ENCODE assay signal across 11 cellular contexts in genomic region chr4:109912706-109913621, GRCh38. TPM values are rescaled to one million over a fixed set of nuclear protein-coding genes. Genes with fewer than 3 reads are reported as not detected.
DNase-seq lines count a peak whose midpoint lies in the region; ATAC-seq and TF ChIP-seq lines count a peak whose summit lies in the region.
"Had no signal": no experiment of that assay in that cellular context is flagged by ENCODE, and none has a peak within 500 bp of the region (broad histone marks: within the 10 kb centered on the region; RNA-seq: fewer than 3 reads in every experiment).

Gene EGF (plus strand): TSS chr4:109912883. CDS start chr4:109913336, 453 bp downstream.

- no peaks in the 10 kb centered on the region for H3K36me3 Mint-ChIP-seq in natural killer cell
- no peaks in the 10 kb centered on the region for H3K36me3 Mint-ChIP-seq in activated T-helper 1 cell treated with anti-CD3 and anti-CD28 coated beads, Interleukin-12 subunit alpha, Interleukin-12 subunit beta, Interleukin-2, Interleukin-4 antibody, amounts not matched to agents 30 ng/mL and 10 ng/mL and 1 ng/mL, durations not matched to agents 14 hours and 24 hours and 36 hours (ENCODE audit: low read depth)
- no peaks in the 10 kb centered on the region for H3K36me3 Mint-ChIP-seq in stimulated activated memory B cell treated with anti-CD40 and anti-IgM and Interleukin-4, amounts not matched to agents 10 μg/mL and 1 μg/mL and 100 μg/mL, for 72 hours

- DNase-seq in H4 (ENCODE audit: low spot score), result peak; percentile 70
- DNase-seq in SK-N-SH, result no peak
- DNase-seq in left cardiac atrium, result peak; percentile 21
- peak; percentile 24 for DNase-seq in skeletal muscle cell (ENCODE audit: low read depth)
- DNase-seq in natural killer cell, result no peak
- no peak for DNase-seq in activated T-helper 1 cell treated with anti-CD3 and anti-CD28 coated beads, Interleukin-12 subunit alpha, Interleukin-12 subunit beta, Interleukin-2, Interleukin-4 antibody, amounts not matched to agents 30 ng/mL and 10 ng/mL and 1 ng/mL, durations not matched to agents 14 hours and 24 hours and 36 hours (ENCODE audit: low spot score)
- no peak for DNase-seq in activated CD4-positive, alpha-beta T cell treated with anti-CD3 and anti-CD28 coated beads, Interleukin-2, amount 50 U/mL, for 48 hours
- DNase-seq: activated T-cell treated with anti-CD3 and anti-CD28 coated beads, Interleukin-2, amount 50 U/mL, for 48 hours; NCI-H1436 treated with DMSO at 0.1 percent for 48 hours had no signal

- no peaks in the 10 kb centered on the region for H3K36me3 ChIP-seq in SK-N-SH (replicated peaks in 1 of 2; ENCODE audit: control insufficient read depth in 1 of 2, insufficient read depth in 2 of 2, low read length in 1 of 2)

- peak within 1 kb of the TSS in 1 of 2 experiments; percentile 44; a peak in 2 of 4 replicates for H3K4me3 ChIP-seq in SK-N-SH (ENCODE audit: low read depth in 2 of 2, low read length in 1 of 2)
- no peak within 1 kb of the TSS for H3K4me3 ChIP-seq in skeletal muscle cell (ENCODE audit: low read depth, low read length)

- POLR2A ChIA-PET in SK-N-SH (lab: Yijun Ruan, JAX), result no interaction called here

- H4K20me1 ChIP-seq in SK-N-SH (ENCODE audit: insufficient read depth), result no peaks in the 10 kb centered on the region

- H3K9me3 Mint-ChIP-seq in natural killer cell, result no peaks in the 10 kb centered on the region
- no peaks in the 10 kb centered on the region for H3K9me3 Mint-ChIP-seq in activated T-helper 1 cell treated with anti-CD3 and anti-CD28 coated beads, Interleukin-12 subunit alpha, Interleukin-12 subunit beta, Interleukin-2, Interleukin-4 antibody, amounts not matched to agents 30 ng/mL and 10 ng/mL and 1 ng/mL, durations not matched to agents 14 hours and 24 hours and 36 hours
- H3K9me3 Mint-ChIP-seq in stimulated activated memory B cell treated with anti-CD40 and anti-IgM and Interleukin-4, amounts not matched to agents 10 μg/mL and 1 μg/mL and 100 μg/mL, for 72 hours, result no peaks in the 10 kb centered on the region

- no peak within 1 kb of the TSS for H3K4me3 Mint-ChIP-seq in natural killer cell
- no peak within 1 kb of the TSS for H3K4me3 Mint-ChIP-seq in activated T-helper 1 cell treated with anti-CD3 and anti-CD28 coated beads, Interleukin-12 subunit alpha, Interleukin-12 subunit beta, Interleukin-2, Interleukin-4 antibody, amounts not matched to agents 30 ng/mL and 10 ng/mL and 1 ng/mL, durations not matched to agents 14 hours and 24 hours and 36 hours
- no peak within 1 kb of the TSS for H3K4me3 Mint-ChIP-seq in stimulated activated memory B cell treated with anti-CD40 and anti-IgM and Interleukin-4, amounts not matched to agents 10 μg/mL and 1 μg/mL and 100 μg/mL, for 72 hours

- peaks cover 11 to 44% of the 10 kb centered on the region in 2 donors for H3K27me3 Mint-ChIP-seq in natural killer cell (ENCODE audit: low read depth in 2 of 2)
- peaks cover 16% of the 10 kb centered on the region for H3K27me3 Mint-ChIP-seq in activated T-helper 1 cell treated with anti-CD3 and anti-CD28 coated beads, Interleukin-12 subunit alpha, Interleukin-12 subunit beta, Interleukin-2, Interleukin-4 antibody, amounts not matched to agents 30 ng/mL and 10 ng/mL and 1 ng/mL, durations not matched to agents 14 hours and 24 hours and 36 hours (ENCODE audit: insufficient read depth)
- H3K27me3 Mint-ChIP-seq in stimulated activated memory B cell treated with anti-CD40 and anti-IgM and Interleukin-4, amounts not matched to agents 10 μg/mL and 1 μg/mL and 100 μg/mL, for 72 hours, result peaks cover 36% of the 10 kb centered on the region

- no peaks in the 10 kb centered on the region for H3K9me3 ChIP-seq in SK-N-SH

- peak; percentile 81 to 88 for ATAC-seq in left cardiac atrium
- no peak for ATAC-seq in natural killer cell
- no peak for ATAC-seq in stimulated activated memory B cell treated with anti-CD40 and anti-IgM and Interleukin-4, amounts not matched to agents 10 μg/mL and 1 μg/mL and 100 μg/mL, for 72 hours

- H3K79me2 ChIP-seq in SK-N-SH (ENCODE audit: insufficient read depth), result no peaks in the 10 kb centered on the region

- TF ChIP-seq CTCF in SK-N-SH (IDR thresholded peaks at IDR 0.05), result no peak
- no peak for TF ChIP-seq CTCF in natural killer cell (IDR thresholded peaks at IDR 0.05)

- no peak for TF ChIP-seq RAD21 in SK-N-SH (IDR thresholded peaks at IDR 0.05; ENCODE audit: low read length)

- 21% methylated on average over 9 of the region's 9 CpGs for WGBS in SK-N-SH (ENCODE audit: low lambda C conversion rate)

- H3K27ac Mint-ChIP-seq in natural killer cell, result no peak within 1 kb of the TSS
- no peak within 1 kb of the TSS for H3K27ac Mint-ChIP-seq in activated T-helper 1 cell treated with anti-CD3 and anti-CD28 coated beads, Interleukin-12 subunit alpha, Interleukin-12 subunit beta, Interleukin-2, Interleukin-4 antibody, amounts not matched to agents 30 ng/mL and 10 ng/mL and 1 ng/mL, durations not matched to agents 14 hours and 24 hours and 36 hours
- no peak within 1 kb of the TSS for H3K27ac Mint-ChIP-seq in stimulated activated memory B cell treated with anti-CD40 and anti-IgM and Interleukin-4, amounts not matched to agents 10 μg/mL and 1 μg/mL and 100 μg/mL, for 72 hours

- no peaks in the 10 kb centered on the region for H3F3A ChIP-seq in SK-N-SH (replicated peaks; ENCODE audit: insufficient read depth)

- CTCF ChIA-PET in SK-N-SH (lab: Yijun Ruan, JAX), result no interaction called here

- peak within 1 kb of the TSS; percentile 79 for H2AFZ ChIP-seq in SK-N-SH (ENCODE audit: low read depth)

- no peaks in the 10 kb centered on the region for H3K4me1 Mint-ChIP-seq in natural killer cell
- H3K4me1 Mint-ChIP-seq in activated T-helper 1 cell treated with anti-CD3 and anti-CD28 coated beads, Interleukin-12 subunit alpha, Interleukin-12 subunit beta, Interleukin-2, Interleukin-4 antibody, amounts not matched to agents 30 ng/mL and 10 ng/mL and 1 ng/mL, durations not matched to agents 14 hours and 24 hours and 36 hours (ENCODE audit: low read depth), result no peaks in the 10 kb centered on the region
- H3K4me1 Mint-ChIP-seq in stimulated activated memory B cell treated with anti-CD40 and anti-IgM and Interleukin-4, amounts not matched to agents 10 μg/mL and 1 μg/mL and 100 μg/mL, for 72 hours, result peaks cover 6% of the 10 kb centered on the region

- intact Hi-C loops in left cardiac atrium (cut with DNase I) (no loop called here), natural killer cell (cut with micrococcal nuclease) (no loop called here)
- intact Hi-C loops in activated T-helper 1 cell treated with anti-CD3 and anti-CD28 coated beads, Interleukin-12 subunit alpha, Interleukin-12 subunit beta, Interleukin-2, Interleukin-4 antibody, amounts not matched to agents 30 ng/mL and 10 ng/mL and 1 ng/mL, durations not matched to agents 14 hours and 24 hours and 36 hours (cut with micrococcal nuclease), result no loop called here

- no peak for TF ChIP-seq EP300 in SK-N-SH (IDR thresholded peaks at IDR 0.05; ENCODE audit: borderline replicate concordance in 1 of 2, low read depth in 1 of 2, low read length in 1 of 2)

- peak within 1 kb of the TSS; percentile 53; the same call in 1 of the 2 replicates for H3K4me2 ChIP-seq in SK-N-SH

- no peaks in the 10 kb centered on the region for H3K4me1 ChIP-seq in SK-N-SH (ENCODE audit: control insufficient read depth in 1 of 2, insufficient read depth in 2 of 2, low read depth in 1 of 2, low read length in 1 of 2)

- peak within 1 kb of the TSS; percentile 22; the same call in 1 of the 2 replicates for H3K9ac ChIP-seq in SK-N-SH

- peaks cover 11% of the 10 kb centered on the region; the same call in 1 of the 2 replicates for H3K27me3 ChIP-seq in SK-N-SH (ENCODE audit: insufficient read depth)

- H3K27ac ChIP-seq in SK-N-SH (ENCODE audit: low read depth in 2 of 2, low read length in 1 of 2), result peak within 1 kb of the TSS in 1 of 2 experiments; percentile 37; a peak in 1 of 4 replicates

- H3K9me2 ChIP-seq in SK-N-SH, result no peaks in the 10 kb centered on the region

TF ChIP-seq in SK-N-SH, 30 proteins besides CTCF, POLR2A, EP300 and RAD21 (continues in another document):
- no peak for TF ChIP-seq CHD2 (IDR thresholded peaks at IDR 0.05; ENCODE audit: low read length, partially characterized antibody)
- TF ChIP-seq RXRA (IDR thresholded peaks at IDR 0.05; ENCODE audit: borderline replicate concordance, low read depth), result no peak
- TF ChIP-seq ZBTB33 (IDR thresholded peaks at IDR 0.05; ENCODE audit: borderline replicate concordance, low read depth), result no peak
- no peak for TF ChIP-seq EZH2phosphoT487 (IDR thresholded peaks at IDR 0.05; ENCODE audit: borderline replicate concordance, low read depth)
- TF ChIP-seq MAX (IDR thresholded peaks at IDR 0.05; ENCODE audit: low read depth), result no peak
- no peak for TF ChIP-seq MXI1 (IDR thresholded peaks at IDR 0.05; ENCODE audit: low read depth, low read length)
- TF ChIP-seq FOSL2 (IDR thresholded peaks at IDR 0.05; ENCODE audit: borderline replicate concordance, low read depth), result no peak
- TF ChIP-seq FOXM1 (IDR thresholded peaks at IDR 0.05; ENCODE audit: low read depth), result no peak

RNA-seq across cellular contexts. Expression of gene EGF, which starts in this region (rescaled TPM):
- 10.3 and 11.8 TPM in 2 replicates for total RNA-seq in H4 (2014; rRNA removed; shearing (Covaris generic))
- 0.89 and 2.4 TPM in 2 replicates for polyA plus RNA-seq in SK-N-SH (2012; rRNA removed)
- 1.5 and 2.1 TPM in 2 replicates for polyA plus RNA-seq in SK-N-SH (2012; cell fraction: cytosol; rRNA removed)
- 1.3 and 2.8 TPM in 2 replicates for polyA plus RNA-seq in SK-N-SH (2012; cell fraction: nucleus; rRNA removed)
- total RNA-seq in left cardiac atrium, result 10 to 100 TPM in 1 of 2 donors, 1 to 10 TPM in 1; 8.3 to 12.4 TPM
- total RNA-seq in natural killer cell, result 1 to 10 TPM in 2 of 3 donors, under 1 TPM in 1; 0.48 to 1.2 (median 1.1) TPM
- total RNA-seq in activated T-helper 1 cell treated with anti-CD3 and anti-CD28 coated beads, Interleukin-12 subunit alpha, Interleukin-12 subunit beta, Interleukin-2, Interleukin-4 antibody, amounts not matched to agents 30 ng/mL and 10 ng/mL and 1 ng/mL, durations not matched to agents 14 hours and 24 hours and 36 hours, result not detected in 2 replicates
- total RNA-seq: subcutaneous adipose tissue had no signal

Comparison
In these comparisons a context has a peak if more than half of its experiments do, and no peak if none do; other contexts are left out.
1. DNase-seq: peak in H4 (single experiment), left cardiac atrium (single experiment) and skeletal muscle cell (single experiment); none in SK-N-SH (single experiment), natural killer cell (single experiment), activated T-helper 1 cell treated with anti-CD3 and anti-CD28 coated beads, Interleukin-12 subunit alpha, Interleukin-12 subunit beta, Interleukin-2, Interleukin-4 antibody, amounts not matched to agents 30 ng/mL and 10 ng/mL and 1 ng/mL, durations not matched to agents 14 hours and 24 hours and 36 hours (single experiment) and activated CD4-positive, alpha-beta T cell treated with anti-CD3 and anti-CD28 coated beads, Interleukin-2, amount 50 U/mL, for 48 hours (0 of 2).
2. ATAC-seq: peak in left cardiac atrium (2 of 2); none in natural killer cell (0 of 3) and stimulated activated memory B cell treated with anti-CD40 and anti-IgM and Interleukin-4, amounts not matched to agents 10 μg/mL and 1 μg/mL and 100 μg/mL, for 72 hours (single experiment).